ENCODE assay signal across 12 cellular contexts in the genomic region with DNA sequence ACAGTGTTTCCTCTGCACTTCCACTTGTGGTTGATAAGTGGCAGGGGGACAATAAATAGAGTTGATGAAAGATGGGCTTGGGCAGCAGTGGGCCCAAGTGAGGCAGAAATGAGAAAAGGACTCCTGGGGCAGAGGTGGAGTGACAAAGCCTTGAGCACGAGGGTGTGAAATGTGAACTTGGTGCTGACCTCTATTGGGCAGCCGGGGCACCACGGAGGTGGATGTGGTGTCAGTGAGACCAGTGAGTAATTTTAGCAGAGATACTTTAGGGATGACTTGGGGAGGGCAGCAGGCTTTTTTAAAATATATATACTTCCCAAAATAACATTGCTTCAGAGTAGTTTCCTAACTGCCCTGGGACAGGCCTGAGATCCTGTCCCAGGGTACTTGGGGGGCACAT. TPM values are rescaled to one million over a fixed set of nuclear protein-coding genes. Genes with fewer than 3 reads are reported as not detected.
DNase-seq lines count a peak whose midpoint lies in the region; ATAC-seq, FAIRE-seq and TF ChIP-seq lines count a peak whose summit lies in the region.
"Had no signal": no experiment of that assay in that cellular context is flagged by ENCODE, and none has a peak within 500 bp of the region (broad histone marks: within the 10 kb centered on the region; RNA-seq: fewer than 3 reads in every experiment).

No MANE protein-coding gene starts in this region.

- FAIRE-seq in urothelium cell line (lab: Jason Lieb, UNC), result no peak

- no peak overlapping the region for H3K27ac ChIP-seq in right atrium auricular region

- H3K9me3 ChIP-seq in right atrium auricular region, result no peaks in the 10 kb centered on the region

- ATAC-seq in left ventricle myocardium superior (peak; percentile 34), HG02759 (IDR thresholded peaks at IDR 0.05; ENCODE audit: unreplicated experiment) (no peak)
- ATAC-seq: activated T-cell treated with anti-CD3 and anti-CD28 coated beads, Interleukin-2, amount 50 U/mL, for 4 hours had no signal

- no peaks in the 10 kb centered on the region for H3K4me1 ChIP-seq in right atrium auricular region

- DNase-seq in left ventricle myocardium superior, result no peak
- DNase-seq in right atrium auricular region (ENCODE audit: low spot score), result no peak
- peak; percentile 21 for DNase-seq in SK-MEL-5 (ENCODE audit: low read depth, low spot score)
- DNase-seq in glomerular visceral epithelial cell (ENCODE audit: extremely low spot score), result peak; percentile 35
- DNase-seq in urothelium cell line (ENCODE audit: low spot score), result peak; percentile 24
- no peak for DNase-seq in germinal center (ENCODE audit: low spot score)
- no peak for DNase-seq in KBM-7
- DNase-seq: activated T-cell treated with anti-CD3 and anti-CD28 coated beads, Interleukin-2, amount 50 U/mL, for 4 hours; central memory CD4-positive, alpha-beta T cell; GDM1 had no signal

- no peaks in the 10 kb centered on the region for H3K36me3 ChIP-seq in right atrium auricular region

- no peak overlapping the region for H3K4me3 ChIP-seq in right atrium auricular region
- H3K4me3 ChIP-seq: lung had no signal

- intact Hi-C loops in left ventricle myocardium superior (cut with micrococcal nuclease), result no loop called here

- no peaks in the 10 kb centered on the region for H3K27me3 ChIP-seq in right atrium auricular region

- in situ Hi-C loops in SK-MEL-5 (cut with HindIII; ENCODE audit: low pct_unique_long_range_greater_than_20kb, low sequenced_read_pairs) (no loop called here), KBM-7 (cut with MboI; ENCODE audit: low pct_unique_long_range_greater_than_20kb, low sequenced_read_pairs) (no loop called here)

- TF ChIP-seq CTCF in right atrium auricular region (IDR thresholded peaks at IDR 0.05), result no peak

RNA-seq across cellular contexts. Expression of gene MYLK2, which starts 30.6 kb away (rescaled TPM):
- 0.10 TPM for total RNA-seq in left ventricle myocardium superior
- total RNA-seq in right atrium auricular region, result under 1 TPM in 1 of 2 donors, not detected in 1; 0.12 TPM
- total RNA-seq in SK-MEL-5 (2014; rRNA removed; shearing (Covaris generic)), result not detected in 2 replicates
- not detected in 2 replicates for polyA plus RNA-seq in SK-MEL-5 (2015; cell fraction: cytosol; rRNA removed)
- polyA plus RNA-seq in SK-MEL-5 (2015; cell fraction: nucleus; rRNA removed), result 0.50 and 1.4 TPM in 2 replicates

RNA-seq across cellular contexts. Expression of gene TPX2, which starts 49.5 kb away (rescaled TPM):
- total RNA-seq in left ventricle myocardium superior (0.72 TPM), right atrium auricular region (1 to 10 TPM in 1 of 2 donors, under 1 TPM in 1; 0.20 to 2.9 TPM)
- 69.1 and 74.2 TPM in 2 replicates for total RNA-seq in SK-MEL-5 (2014; rRNA removed; shearing (Covaris generic))
- polyA plus RNA-seq in SK-MEL-5 (2015; cell fraction: cytosol; rRNA removed), result 74.0 and 79.6 TPM in 2 replicates
- 42.5 and 45.0 TPM in 2 replicates for polyA plus RNA-seq in SK-MEL-5 (2015; cell fraction: nucleus; rRNA removed)

RNA-seq across cellular contexts. Expression of gene FOXS1, which starts 56.8 kb away (rescaled TPM):
- total RNA-seq in left ventricle myocardium superior, result 1.3 TPM
- 1 to 10 TPM; 1.9 to 4.2 TPM for total RNA-seq in right atrium auricular region
- not detected in 2 replicates for total RNA-seq in SK-MEL-5 (2014; rRNA removed; shearing (Covaris generic))
- polyA plus RNA-seq in SK-MEL-5 (2015; cell fraction: cytosol; rRNA removed), result not detected in 2 replicates
- polyA plus RNA-seq in SK-MEL-5 (2015; cell fraction: nucleus; rRNA removed), result not detected in 2 replicates
- total RNA-seq: activated T-cell treated with anti-CD3 and anti-CD28 coated beads, Interleukin-2, amount 50 U/mL, for 4 hours had no signal

Comparison
In these comparisons a context has a peak if more than half of its experiments do, and no peak if none do; other contexts are left out.
1. DNase-seq: peak in SK-MEL-5 (single experiment), glomerular visceral epithelial cell (single experiment) and urothelium cell line (single experiment); none in left ventricle myocardium superior (single experiment), right atrium auricular region (single experiment), germinal center (single experiment) and KBM-7 (single experiment).
2. RNA of gene TPX2, which starts 49.5 kb away (total RNA-seq): 69.1 to 74.2 TPM in SK-MEL-5; 0.20 to 2.9 TPM in right atrium auricular region and 0.72 TPM in left ventricle myocardium superior (single experiment); every median in the first group is over 10 times any median in the second.